ENCODE assay signal across 8 cellular contexts in genomic region chr5:150759334-150759583, GRCh38. TPM values are rescaled to one million over a fixed set of nuclear protein-coding genes. Genes with fewer than 3 reads are reported as not detected.
A peak's percentile ranks its signal among the peaks of the same experiment; 100 is the strongest.
DNase-seq lines count a peak whose midpoint lies in the region; ATAC-seq and TF ChIP-seq lines count a peak whose summit lies in the region.

No MANE protein-coding gene starts in this region.

- peak overlapping the region; percentile 99 for H2AFZ ChIP-seq in ACC112 (ENCODE audit: low read length, unreplicated experiment)

- peaks cover 39% of the 10 kb centered on the region for H3K79me2 ChIP-seq in ACC112 (ENCODE audit: control insufficient read depth, insufficient read depth, low read length, unreplicated experiment)

- H3K4me3 ChIP-seq in ACC112 (ENCODE audit: low read depth, low read length) (peak overlapping the region; percentile 91), ectodermal cell (ENCODE audit: insufficient read depth, low read depth, low read length) (peak overlapping the region; percentile 94), muscle layer of duodenum (ENCODE audit: low read depth in 1 of 2, low read length in 2 of 2) (peak overlapping the region; percentile 77 to 84)

- H3K9me3 ChIP-seq in KOPT-K1 (ENCODE audit: insufficient read depth, low read length, poor library complexity, severe bottlenecking): no peaks in the 10 kb centered on the region
- H3K9me3 ChIP-seq in ectodermal cell (ENCODE audit: control insufficient read depth, low read length): no peaks in the 10 kb centered on the region
- H3K9me3 ChIP-seq in muscle layer of duodenum (ENCODE audit: control insufficient read depth in 1 of 2, low read length in 2 of 2): no peaks in the 10 kb centered on the region

- TF ChIP-seq CTCF in GM20000 (IDR thresholded peaks at IDR 0.05; ENCODE audit: extremely low read depth, missing control alignments): no peak

- H3K27ac ChIP-seq in ACC112 (ENCODE audit: low read depth, low read length) (peak overlapping the region; percentile 90), KOPT-K1 (ENCODE audit: low read depth, low read length, poor library complexity, severe bottlenecking) (peak overlapping the region; percentile 80), ectodermal cell (ENCODE audit: insufficient read depth, low read depth, low read length, poor library complexity, severe bottlenecking) (peak overlapping the region; percentile 96), muscle layer of duodenum (ENCODE audit: low read length) (peak overlapping the region; percentile 99)

- 80 to 82% methylated on average over 4 of the region's 4 CpGs for WGBS in ectodermal cell, 2 experiments

- ATAC-seq in HG03159 (IDR thresholded peaks at IDR 0.05; ENCODE audit: unreplicated experiment): no peak

- no peaks in the 10 kb centered on the region for H3K27me3 ChIP-seq in ACC112 (ENCODE audit: insufficient read depth, low read length)
- no peaks in the 10 kb centered on the region for H3K27me3 ChIP-seq in ectodermal cell (ENCODE audit: control insufficient read depth, insufficient read depth, low read length, poor library complexity, severe bottlenecking)
- no peaks in the 10 kb centered on the region for H3K27me3 ChIP-seq in muscle layer of duodenum (ENCODE audit: low read depth, low read length)

- H3K36me3 ChIP-seq in ACC112 (ENCODE audit: insufficient read depth, low read length): peaks cover 13% of the 10 kb centered on the region
- peaks cover 29% of the 10 kb centered on the region for H3K36me3 ChIP-seq in KOPT-K1 (ENCODE audit: insufficient read depth, low read length)
- peaks cover 9% of the 10 kb centered on the region for H3K36me3 ChIP-seq in ectodermal cell (ENCODE audit: control insufficient read depth, insufficient read depth, low read length)
- peaks cover 8 to 15% of the 10 kb centered on the region in 2 donors for H3K36me3 ChIP-seq in muscle layer of duodenum (ENCODE audit: control insufficient read depth in 1 of 2, insufficient read depth in 2 of 2, low read length in 2 of 2)

- no peak for DNase-seq in GM20000 (ENCODE audit: low spot score)
- DNase-seq in activated gamma-delta T cell treated with Interleukin-2 at 50 U/mL for 16 hours: no peak
- no peak for DNase-seq in iPS-NIHi7 (ENCODE audit: extremely low spot score)

- H3K4me1 ChIP-seq in ACC112 (ENCODE audit: control insufficient read depth, insufficient read depth, low read length, unreplicated experiment) (peaks cover 29% of the 10 kb centered on the region), ectodermal cell (ENCODE audit: control insufficient read depth, insufficient read depth, low read length) (no peaks in the 10 kb centered on the region), muscle layer of duodenum (ENCODE audit: control insufficient read depth in 1 of 2, insufficient read depth in 2 of 2, low read length in 2 of 2) (peaks cover 5 to 14% of the 10 kb centered on the region in 2 donors)

RNA-seq across cellular contexts. Expression of gene DCTN4, which starts 0.4 kb away (rescaled TPM):
- 55.9 TPM for polyA plus RNA-seq in ectodermal cell (2013, experiment 1 of 4)
- polyA plus RNA-seq in ectodermal cell (2013, experiment 2 of 4): 65.9 TPM
- polyA plus RNA-seq in ectodermal cell (2013, experiment 3 of 4): 49.6 TPM
- 57.1 TPM for polyA plus RNA-seq in ectodermal cell (2013, experiment 4 of 4)

RNA-seq across cellular contexts. Expression of gene SMIM3, which starts 19.3 kb away (rescaled TPM):
- 16.6 TPM for polyA plus RNA-seq in ectodermal cell (2013, experiment 1 of 4)
- polyA plus RNA-seq in ectodermal cell (2013, experiment 2 of 4): 13.5 TPM
- 13.9 TPM for polyA plus RNA-seq in ectodermal cell (2013, experiment 3 of 4)
- 15.2 TPM for polyA plus RNA-seq in ectodermal cell (2013, experiment 4 of 4)

RNA-seq across cellular contexts. Expression of gene RBM22, which starts 58.4 kb away (rescaled TPM):
- 55.4 TPM for polyA plus RNA-seq in ectodermal cell (2013, experiment 1 of 4)
- polyA plus RNA-seq in ectodermal cell (2013, experiment 2 of 4): 51.1 TPM
- polyA plus RNA-seq in ectodermal cell (2013, experiment 3 of 4): 51.8 TPM
- polyA plus RNA-seq in ectodermal cell (2013, experiment 4 of 4): 56.4 TPM
